21 cellular contexts compared by ENCODE assay signal in the genomic region with DNA sequence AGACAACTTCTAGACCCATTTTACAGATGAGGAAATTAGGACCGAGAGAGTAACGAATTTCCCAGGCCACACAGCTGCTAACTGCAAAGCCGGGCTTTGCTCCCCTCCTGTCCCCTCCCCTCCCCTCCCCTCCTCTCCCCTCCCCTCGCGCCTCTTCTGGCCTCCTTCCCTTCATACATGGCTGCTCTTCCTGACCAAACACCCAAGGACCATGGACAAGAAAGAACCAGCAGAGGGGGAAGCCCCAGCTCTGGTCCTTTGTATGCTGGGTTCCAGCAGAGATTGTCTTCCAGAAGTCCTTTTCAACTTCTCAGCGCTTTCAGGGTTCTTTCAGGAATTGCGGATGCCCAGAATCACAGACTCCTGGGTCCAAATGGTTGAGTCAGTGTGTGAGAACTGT. TPM values are rescaled to one million over a fixed set of nuclear protein-coding genes. Genes with fewer than 3 reads are reported as not detected.
"Had no signal": no experiment of that assay in that cellular context is flagged by ENCODE, and none has a peak within 500 bp of the region (broad histone marks: within the 10 kb centered on the region; RNA-seq: fewer than 3 reads in every experiment).

No MANE protein-coding gene starts in this region.

- H3K4me3 ChIP-seq: coronary artery, esophagus squamous epithelium, lower lobe of right lung, prostate gland, upper lobe of right lung had no signal

- H3K4me3 Mint-ChIP-seq: activated naive CD4-positive, alpha-beta T cell treated with anti-CD3 and anti-CD28 coated beads, Interleukin-2, amount 10 ng/mL, durations not matched to agents 7 days and 5 days; naive thymus-derived CD8-positive, alpha-beta T cell had no signal

- ATAC-seq: lower lobe of right lung; naive thymus-derived CD8-positive, alpha-beta T cell; upper lobe of right lung had no signal

- FAIRE-seq: small intestine had no signal

- H3K36me3 Mint-ChIP-seq: activated naive CD4-positive, alpha-beta T cell treated with anti-CD3 and anti-CD28 coated beads, Interleukin-2, amount 10 ng/mL, durations not matched to agents 7 days and 5 days; naive thymus-derived CD8-positive, alpha-beta T cell had no signal

- H3K27me3 ChIP-seq: upper lobe of right lung had no signal

- H3K36me3 ChIP-seq: esophagus squamous epithelium, lower lobe of right lung, prostate gland, upper lobe of right lung had no signal

- H3K27ac ChIP-seq: coronary artery, esophagus squamous epithelium, lower lobe of right lung, prostate gland, upper lobe of right lung had no signal

- DNase-seq: activated CD4-positive, alpha-beta T cell treated with anti-CD3 and anti-CD28 coated beads for 1 hour; activated CD4-positive, alpha-beta T cell treated with anti-CD3 and anti-CD28 coated beads, Interleukin-2, amount 50 U/mL, for 4 hours; activated naive CD4-positive, alpha-beta T cell treated with anti-CD3 and anti-CD28 coated beads, Interleukin-2, amount 10 ng/mL, durations not matched to agents 7 days and 5 days; activated T-cell treated with anti-CD3 and anti-CD28 coated beads, Interleukin-2, amount 50 U/mL, for 1 hour; central memory CD4-positive, alpha-beta T cell; effector CD4-positive, alpha-beta T cell; esophagus squamous epithelium; lower lobe of right lung; naive thymus-derived CD8-positive, alpha-beta T cell; occipital lobe; small intestine; stimulated activated CD4-positive, alpha-beta T cell treated with anti-CD3 and anti-CD28 coated beads, Interleukin-4, amount 100 ng/mL, for 4 hours; stimulated activated CD8-positive, alpha-beta memory T cell treated with anti-CD3 and anti-CD28 coated beads, Interleukin-4, amount 100 ng/mL, for 48 hours; stimulated activated naive CD4-positive, alpha-beta T cell treated with Interleukin-2 at 50 U/mL for 16 hours; upper lobe of right lung had no signal

- H3K27ac Mint-ChIP-seq: activated naive CD4-positive, alpha-beta T cell treated with anti-CD3 and anti-CD28 coated beads, Interleukin-2, amount 10 ng/mL, durations not matched to agents 7 days and 5 days; activated T-helper 2 cell treated with anti-CD3 and anti-CD28 coated beads, Interferon-gamma antibody, Interleukin-2, Interleukin-4, amounts not matched to agents 10 μg/mL and 5 μg/mL and 100 μg/mL, durations not matched to agents 14 hours and 24 hours and 36 hours; naive thymus-derived CD8-positive, alpha-beta T cell had no signal

- H3K9me3 ChIP-seq: esophagus squamous epithelium, lower lobe of right lung, prostate gland, upper lobe of right lung had no signal

- H3K9me3 Mint-ChIP-seq: activated naive CD4-positive, alpha-beta T cell treated with anti-CD3 and anti-CD28 coated beads, Interleukin-2, amount 10 ng/mL, durations not matched to agents 7 days and 5 days; activated T-helper 2 cell treated with anti-CD3 and anti-CD28 coated beads, Interferon-gamma antibody, Interleukin-2, Interleukin-4, amounts not matched to agents 10 μg/mL and 5 μg/mL and 100 μg/mL, durations not matched to agents 14 hours and 24 hours and 36 hours; naive thymus-derived CD8-positive, alpha-beta T cell had no signal

- H3K4me1 ChIP-seq: lower lobe of right lung, prostate gland had no signal

RNA-seq across cellular contexts. Expression of a gene that starts 3.6 kb away (rescaled TPM):
- total RNA-seq: activated T-helper 2 cell treated with anti-CD3 and anti-CD28 coated beads, Interferon-gamma antibody, Interleukin-2, Interleukin-4, amounts not matched to agents 10 μg/mL and 5 μg/mL and 100 μg/mL, durations not matched to agents 14 hours and 24 hours and 36 hours; esophagus squamous epithelium; fibroblast of villous mesenchyme; glomerular endothelial cell; lower lobe of right lung; naive thymus-derived CD8-positive, alpha-beta T cell; T-helper 1 cell treated with Interleukin-12 subunit alpha and Interleukin-12 subunit beta and Interleukin-4 antibody, amounts not matched to agents 30 ng/mL and 1 ng/mL, for 36 hours; upper lobe of right lung had no signal
- polyA plus RNA-seq: naive thymus-derived CD8-positive, alpha-beta T cell had no signal
